9 cellular contexts compared by ENCODE assay signal in the genomic region with DNA sequence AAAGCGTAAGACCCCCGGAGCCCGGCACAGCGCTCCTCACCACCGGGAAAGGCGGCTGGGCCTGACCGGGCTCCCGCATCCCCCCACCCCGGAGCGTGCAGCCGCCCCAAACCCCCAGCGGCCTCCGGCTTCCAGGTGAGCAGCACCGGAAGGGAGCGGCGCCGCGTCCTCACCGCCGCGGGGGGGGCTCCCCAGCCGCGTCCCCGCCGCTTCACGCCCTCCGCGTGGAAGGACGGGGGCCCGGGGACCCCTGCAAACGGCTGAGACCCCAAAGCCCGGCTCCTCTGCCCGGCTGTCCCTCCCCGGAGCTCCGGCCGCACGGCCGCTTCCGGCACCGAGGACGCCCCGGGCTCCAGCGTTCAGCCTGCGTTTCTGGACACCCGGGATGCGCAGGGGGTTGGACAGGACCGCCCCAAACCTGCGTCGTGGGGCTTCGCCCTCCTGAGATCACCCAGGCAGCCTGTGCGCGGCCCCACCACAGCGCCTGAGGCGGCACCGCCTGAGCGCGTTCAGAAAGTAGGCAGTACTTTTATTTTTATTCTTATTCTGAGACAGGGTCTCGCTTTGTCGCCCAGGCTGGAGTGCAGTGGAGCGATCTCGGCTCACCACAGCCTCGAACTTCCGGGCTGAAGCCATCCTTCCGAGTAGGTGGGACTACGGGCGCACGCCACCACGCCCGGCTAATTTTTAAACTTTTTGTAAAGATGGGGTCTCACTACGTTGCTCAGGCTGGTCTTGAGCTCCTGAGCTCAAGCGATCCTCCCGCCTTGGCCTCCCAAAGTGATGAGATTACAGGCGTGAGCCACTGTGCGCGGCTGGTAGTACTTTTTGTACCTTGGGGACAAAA. TPM values are rescaled to one million over a fixed set of nuclear protein-coding genes. Genes with fewer than 3 reads are reported as not detected.
DNase-seq lines count a peak whose midpoint lies in the region; ATAC-seq and TF ChIP-seq lines count a peak whose summit lies in the region.
"Had no signal": no experiment of that assay in that cellular context is flagged by ENCODE, and none has a peak within 500 bp of the region (broad histone marks: within the 10 kb centered on the region; RNA-seq: fewer than 3 reads in every experiment).

No MANE protein-coding gene starts in this region.

- H3K4me3 Mint-ChIP-seq in activated T-helper 1 cell treated with anti-CD3 and anti-CD28 coated beads, Interleukin-12 subunit alpha, Interleukin-12 subunit beta, Interleukin-2, Interleukin-4 antibody, amounts not matched to agents 30 ng/mL and 10 ng/mL and 1 ng/mL, durations not matched to agents 14 hours and 24 hours and 36 hours: peak overlapping the region; percentile 85

- 5% methylated on average over 62 of the region's 75 CpGs for WGBS in prostate gland

- peak; percentile 58 for TF ChIP-seq POLR2A in prostate gland (IDR thresholded peaks at IDR 0.05)

- no peaks in the 10 kb centered on the region for H3K27me3 ChIP-seq in prostate gland (replicated peaks; ENCODE audit: insufficient read depth)

- H3K36me3 ChIP-seq in prostate gland: no peaks in the 10 kb centered on the region

- H3K4me3 ChIP-seq in foreskin fibroblast (ENCODE audit: low read depth in 1 of 2, low read length in 2 of 2) (peak overlapping the region; percentile 67), prostate gland (peak overlapping the region; percentile 63 to 78)
- H3K4me3 ChIP-seq: SK-N-MC had no signal

- ATAC-seq in GM18520 (IDR thresholded peaks at IDR 0.05; ENCODE audit: unreplicated experiment) (peak; percentile 39), HG02981 (IDR thresholded peaks at IDR 0.05; ENCODE audit: unreplicated experiment) (peak; percentile 70)

- H3K4me1 Mint-ChIP-seq in activated T-helper 1 cell treated with anti-CD3 and anti-CD28 coated beads, Interleukin-12 subunit alpha, Interleukin-12 subunit beta, Interleukin-2, Interleukin-4 antibody, amounts not matched to agents 30 ng/mL and 10 ng/mL and 1 ng/mL, durations not matched to agents 14 hours and 24 hours and 36 hours (ENCODE audit: low read depth): peaks cover 56% of the 10 kb centered on the region

- H3K4me1 ChIP-seq in prostate gland (replicated peaks): no peaks in the 10 kb centered on the region

- no peaks in the 10 kb centered on the region for H3K9me3 ChIP-seq in prostate gland

- peaks cover 4% of the 10 kb centered on the region for H3K27me3 Mint-ChIP-seq in activated T-helper 1 cell treated with anti-CD3 and anti-CD28 coated beads, Interleukin-12 subunit alpha, Interleukin-12 subunit beta, Interleukin-2, Interleukin-4 antibody, amounts not matched to agents 30 ng/mL and 10 ng/mL and 1 ng/mL, durations not matched to agents 14 hours and 24 hours and 36 hours (ENCODE audit: insufficient read depth)

- peak overlapping the region; percentile 86 to 89 for H3K27ac ChIP-seq in prostate gland
- H3K27ac ChIP-seq: SK-N-MC had no signal

- TF ChIP-seq CTCF in foreskin fibroblast (IDR thresholded peaks at IDR 0.05; ENCODE audit: low read depth, low read length) (no peak), prostate gland (IDR thresholded peaks at IDR 0.05) (peak in 1 of 4 experiments; percentile 19)

- peaks cover 4% of the 10 kb centered on the region for H3K9me3 Mint-ChIP-seq in activated T-helper 1 cell treated with anti-CD3 and anti-CD28 coated beads, Interleukin-12 subunit alpha, Interleukin-12 subunit beta, Interleukin-2, Interleukin-4 antibody, amounts not matched to agents 30 ng/mL and 10 ng/mL and 1 ng/mL, durations not matched to agents 14 hours and 24 hours and 36 hours

- DNase-seq in AG08396 (ENCODE audit: low spot score) (peak; percentile 84), NCI-H510A treated with DMSO at 0.1 percent for 48 hours (lab: John Stamatoyannopoulos, UW) (peak; percentile 44), foreskin fibroblast (peak; percentile 59 to 86), prostate gland (ENCODE audit: low spot score) (peak; percentile 41), NK-92 (lab: John Stamatoyannopoulos, UW; ENCODE audit: unreplicated experiment) (no peak)
- peak; percentile 51 for DNase-seq in activated T-helper 1 cell treated with anti-CD3 and anti-CD28 coated beads, Interleukin-12 subunit alpha, Interleukin-12 subunit beta, Interleukin-2, Interleukin-4 antibody, amounts not matched to agents 30 ng/mL and 10 ng/mL and 1 ng/mL, durations not matched to agents 14 hours and 24 hours and 36 hours (ENCODE audit: low spot score)

- intact Hi-C loops in activated T-helper 1 cell treated with anti-CD3 and anti-CD28 coated beads, Interleukin-12 subunit alpha, Interleukin-12 subunit beta, Interleukin-2, Interleukin-4 antibody, amounts not matched to agents 30 ng/mL and 10 ng/mL and 1 ng/mL, durations not matched to agents 14 hours and 24 hours and 36 hours (cut with micrococcal nuclease): loop anchor here (1.0 kb wide), 2 partner anchors 13 to 17 kb away; no protein-coding TSS in a partner anchor
- intact Hi-C loops in prostate gland (cut with DNase I): no loop called here

- peaks cover 8% of the 10 kb centered on the region for H3K36me3 Mint-ChIP-seq in activated T-helper 1 cell treated with anti-CD3 and anti-CD28 coated beads, Interleukin-12 subunit alpha, Interleukin-12 subunit beta, Interleukin-2, Interleukin-4 antibody, amounts not matched to agents 30 ng/mL and 10 ng/mL and 1 ng/mL, durations not matched to agents 14 hours and 24 hours and 36 hours (ENCODE audit: low read depth)

- peak overlapping the region; percentile 90 for H3K27ac Mint-ChIP-seq in activated T-helper 1 cell treated with anti-CD3 and anti-CD28 coated beads, Interleukin-12 subunit alpha, Interleukin-12 subunit beta, Interleukin-2, Interleukin-4 antibody, amounts not matched to agents 30 ng/mL and 10 ng/mL and 1 ng/mL, durations not matched to agents 14 hours and 24 hours and 36 hours

RNA-seq across cellular contexts. Expression of a gene that starts 51.6 kb away (rescaled TPM):
- total RNA-seq in activated T-helper 1 cell treated with anti-CD3 and anti-CD28 coated beads, Interleukin-12 subunit alpha, Interleukin-12 subunit beta, Interleukin-2, Interleukin-4 antibody, amounts not matched to agents 30 ng/mL and 10 ng/mL and 1 ng/mL, durations not matched to agents 14 hours and 24 hours and 36 hours: 64.3 and 65.1 TPM in 2 replicates
- total RNA-seq in prostate gland: 1 to 10 TPM; 1.4 to 4.9 TPM

Comparison
In these comparisons a context has a peak if more than half of its experiments do, and no peak if none do; other contexts are left out.
1. RNA of a gene that starts 51.6 kb away (total RNA-seq): 64.3 to 65.1 TPM in activated T-helper 1 cell treated with anti-CD3 and anti-CD28 coated beads, Interleukin-12 subunit alpha, Interleukin-12 subunit beta, Interleukin-2, Interleukin-4 antibody, amounts not matched to agents 30 ng/mL and 10 ng/mL and 1 ng/mL, durations not matched to agents 14 hours and 24 hours and 36 hours; 1.4 to 4.9 TPM in prostate gland; every median in the first group is over 10 times any median in the second.